26 cellular contexts compared by ENCODE assay signal in the genomic region with DNA sequence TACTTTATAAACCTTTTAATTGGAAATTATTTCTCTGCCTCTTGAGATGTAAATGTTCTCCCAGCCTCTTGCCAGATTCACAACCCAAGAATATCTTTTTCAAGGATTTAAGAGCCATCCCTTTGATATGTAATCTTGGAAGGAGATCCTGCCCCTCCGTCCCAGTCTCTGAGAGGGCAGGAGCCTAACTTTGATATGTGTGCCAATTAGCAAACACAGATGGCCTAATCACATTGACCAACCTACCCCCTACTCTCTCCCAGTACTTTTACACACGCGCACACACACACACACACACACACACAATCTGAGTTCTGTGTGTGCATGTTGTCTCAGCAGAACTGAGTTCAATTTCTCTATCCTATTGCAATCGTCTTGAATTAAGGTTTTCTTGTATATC.
"Had no signal": no experiment of that assay in that cellular context is flagged by ENCODE, and none has a peak within 500 bp of the region (broad histone marks: within the 10 kb centered on the region; RNA-seq: fewer than 3 reads in every experiment).

No MANE protein-coding gene starts in this region.

- H3K27me3 Mint-ChIP-seq: naive B cell, type B pancreatic cell had no signal

- H3K4me1 ChIP-seq: gastrocnemius medialis, prostate gland, right atrium auricular region, sigmoid colon, testis, tibial artery had no signal

- ATAC-seq: esophagus mucosa; gastrocnemius medialis; left lung; mucosa of descending colon; stimulated activated effector memory CD8-positive, alpha-beta T cell treated with anti-CD3 and anti-CD28 coated beads, Interleukin-12 subunit alpha, Interleukin-12 subunit beta, amount 100 ng/mL, for 72 hours had no signal

- DNase-seq: cortex of kidney; effector CD4-positive, alpha-beta T cell; foreskin fibroblast; gastrocnemius medialis; head of caudate nucleus; kidney; left lung; mesenchymal stem cell; mucosa of descending colon; naive B cell; nucleus accumbens; sigmoid colon; stimulated activated CD4-positive, alpha-beta T cell treated with anti-CD3 and anti-CD28 coated beads, Interleukin-2, amount 100 ng/mL, for 24 hours; stimulated activated CD4-positive, alpha-beta T cell treated with anti-CD3 and anti-CD28 coated beads, Interleukin-4, amount 100 ng/mL, for 24 hours; stimulated activated naive CD4-positive, alpha-beta T cell treated with Interleukin-2 at 50 U/mL for 16 hours; substantia nigra; testis; tibial artery had no signal

- H3K9me3 ChIP-seq: gastrocnemius medialis, left lung, mucosa of descending colon, prostate gland, right atrium auricular region, sigmoid colon, testis, tibial artery had no signal

- H3K27ac Mint-ChIP-seq: mesothelial cell of epicardium; naive B cell; nephron; stimulated activated effector memory CD8-positive, alpha-beta T cell treated with anti-CD3 and anti-CD28 coated beads, Interleukin-12 subunit alpha, Interleukin-12 subunit beta, amount 100 ng/mL, for 72 hours; type B pancreatic cell had no signal

- H3K27ac ChIP-seq: epithelial cell of prostate, gastrocnemius medialis, left lung, prostate gland, right atrium auricular region, sigmoid colon, testis, tibial artery had no signal

- H3K4me3 Mint-ChIP-seq: mesothelial cell of epicardium; naive B cell; nephron; stimulated activated effector memory CD8-positive, alpha-beta T cell treated with anti-CD3 and anti-CD28 coated beads, Interleukin-12 subunit alpha, Interleukin-12 subunit beta, amount 100 ng/mL, for 72 hours; type B pancreatic cell had no signal

- H3K27me3 ChIP-seq: gastrocnemius medialis, left lung, right atrium auricular region, sigmoid colon, testis, tibial artery had no signal

- H3K36me3 Mint-ChIP-seq: mesothelial cell of epicardium; naive B cell; stimulated activated effector memory CD8-positive, alpha-beta T cell treated with anti-CD3 and anti-CD28 coated beads, Interleukin-12 subunit alpha, Interleukin-12 subunit beta, amount 100 ng/mL, for 72 hours; type B pancreatic cell had no signal

- H3K4me3 ChIP-seq: gastrocnemius medialis, left lung, mucosa of descending colon, prostate gland, right atrium auricular region, sigmoid colon, testis, tibial artery had no signal

- H3K9me3 Mint-ChIP-seq: mesothelial cell of epicardium, nephron, type B pancreatic cell had no signal

- H3K36me3 ChIP-seq: gastrocnemius medialis, left lung, prostate gland, right atrium auricular region, sigmoid colon, tibial artery had no signal

- H3K4me1 Mint-ChIP-seq: naive B cell; nephron; stimulated activated effector memory CD8-positive, alpha-beta T cell treated with anti-CD3 and anti-CD28 coated beads, Interleukin-12 subunit alpha, Interleukin-12 subunit beta, amount 100 ng/mL, for 72 hours had no signal
